ENCODE assay signal across 24 cellular contexts in genomic region chr4:74174941-74175340, GRCh38.
"Had no signal": no experiment of that assay in that cellular context is flagged by ENCODE, and none has a peak within 500 bp of the region (broad histone marks: within the 10 kb centered on the region; RNA-seq: fewer than 3 reads in every experiment).

No MANE protein-coding gene starts in this region.

- H3K4me1 ChIP-seq: gastrocnemius medialis, heart right ventricle, left lung, lower lobe of right lung had no signal

- FAIRE-seq: colon, islet of Langerhans, keratinocyte had no signal

- H3K27me3 ChIP-seq: dorsolateral prefrontal cortex, esophagus squamous epithelium, gastrocnemius medialis, heart right ventricle, left lung had no signal

- H3K36me3 ChIP-seq: esophagus squamous epithelium, gastrocnemius medialis, left lung, lower lobe of right lung had no signal

- H3K4me3 ChIP-seq: coronary artery, dorsolateral prefrontal cortex, esophagus squamous epithelium, gastrocnemius medialis, heart right ventricle, left lung, lower lobe of right lung had no signal

- H3K27ac ChIP-seq: coronary artery, dorsolateral prefrontal cortex, epithelial cell of prostate, esophagus squamous epithelium, gastrocnemius medialis, heart right ventricle, left lung, lower lobe of right lung had no signal

- H3K9me3 ChIP-seq: esophagus squamous epithelium, gastrocnemius medialis, heart right ventricle, left lung, lower lobe of right lung had no signal

- DNase-seq: dorsolateral prefrontal cortex; effector CD4-positive, alpha-beta T cell; effector memory CD4-positive, alpha-beta T cell; esophagus squamous epithelium; foreskin fibroblast; foreskin melanocyte; gastrocnemius medialis; glutamatergic neuron; head of caudate nucleus; heart right ventricle; hippocampal formation; left cardiac atrium; left lung; left ventricle myocardium superior; lower lobe of right lung; mammary epithelial cell; mesendoderm; midbrain had no signal

- ATAC-seq: esophagus mucosa, gastrocnemius medialis, heart right ventricle, left cardiac atrium, left lung, left ventricle myocardium superior, lower lobe of right lung had no signal
